23 cellular contexts compared by ENCODE assay signal in the genomic region with DNA sequence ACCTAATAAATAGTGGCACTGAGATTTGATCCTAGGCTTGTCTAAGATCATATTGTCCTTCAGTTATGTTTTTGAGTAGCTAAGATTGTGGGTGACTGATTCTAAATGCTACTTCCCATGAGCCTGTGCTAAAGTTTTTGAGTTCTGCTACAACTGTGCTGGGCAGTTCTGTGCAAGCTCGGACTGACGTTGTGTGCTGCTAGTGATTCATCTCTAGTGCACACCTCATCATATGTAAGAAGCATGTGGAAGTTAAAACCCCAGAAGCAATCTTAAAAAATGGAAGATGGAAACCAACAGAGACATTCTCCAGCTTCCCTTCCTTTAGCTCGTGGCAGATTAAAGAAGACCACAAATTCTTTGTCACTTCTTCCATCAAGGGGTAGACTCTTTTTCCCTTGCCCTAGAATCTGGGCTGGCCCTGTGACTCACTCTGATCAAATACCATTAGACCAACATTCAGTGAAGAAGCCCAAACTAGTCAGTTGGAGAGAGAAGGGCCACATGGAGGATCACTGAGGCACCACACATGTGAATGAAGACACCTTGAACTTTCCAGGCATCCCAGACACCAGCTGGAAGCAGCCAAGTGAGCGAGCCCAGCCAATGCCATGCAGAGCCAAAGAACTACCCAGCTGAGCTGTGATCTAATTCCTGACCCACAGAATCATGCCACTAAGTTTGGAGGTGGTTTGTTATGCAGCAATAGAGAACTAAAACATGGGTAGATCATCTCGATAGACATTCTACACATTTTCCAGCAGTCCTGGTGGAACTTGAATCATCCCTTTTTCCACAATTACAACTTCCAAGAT. TPM values are rescaled to one million over a fixed set of nuclear protein-coding genes. Genes with fewer than 3 reads are reported as not detected.
"Had no signal": no experiment of that assay in that cellular context is flagged by ENCODE, and none has a peak within 500 bp of the region (broad histone marks: within the 10 kb centered on the region; RNA-seq: fewer than 3 reads in every experiment).

No MANE protein-coding gene starts in this region.

- H3K4me1 Mint-ChIP-seq: naive B cell; neural progenitor cell; stimulated activated effector memory CD8-positive, alpha-beta T cell treated with anti-CD3 and anti-CD28 coated beads, Interleukin-12 subunit alpha, Interleukin-12 subunit beta, amount 100 ng/mL, for 72 hours had no signal

- ATAC-seq: activated naive CD4-positive, alpha-beta T cell treated with anti-CD3 and anti-CD28 coated beads, Interleukin-2, amount 50 U/mL, for 72 hours; body of pancreas; gastroesophageal sphincter; heart right ventricle; mucosa of descending colon; right lobe of liver; stimulated activated effector memory CD8-positive, alpha-beta T cell treated with anti-CD3 and anti-CD28 coated beads, Interleukin-12 subunit alpha, Interleukin-12 subunit beta, amount 100 ng/mL, for 72 hours had no signal

- H3K9me3 Mint-ChIP-seq: activated naive CD4-positive, alpha-beta T cell treated with anti-CD3 and anti-CD28 coated beads, Interleukin-2, amount 50 U/mL, for 72 hours; activated T-helper 1 cell treated with anti-CD3 and anti-CD28 coated beads, Interleukin-12 subunit alpha, Interleukin-12 subunit beta, Interleukin-2, Interleukin-4 antibody, amounts not matched to agents 30 ng/mL and 10 ng/mL and 1 ng/mL, durations not matched to agents 14 hours and 24 hours and 36 hours; naive B cell; neural progenitor cell; stimulated activated effector memory CD8-positive, alpha-beta T cell treated with anti-CD3 and anti-CD28 coated beads, Interleukin-12 subunit alpha, Interleukin-12 subunit beta, amount 100 ng/mL, for 72 hours had no signal

- DNase-seq: activated CD4-positive, alpha-beta T cell treated with anti-CD3 and anti-CD28 coated beads, Interleukin-2, amount 50 U/mL, for 48 hours; activated gamma-delta T cell treated with Interleukin-2 at 50 U/mL for 16 hours; activated T-cell treated with anti-CD3 and anti-CD28 coated beads for 4 hours; amniotic stem cell; body of pancreas; caudate nucleus; dorsolateral prefrontal cortex; erythroblast; heart right ventricle; mesenchymal stem cell; mucosa of descending colon; naive B cell; right lobe of liver; stimulated activated CD4-positive, alpha-beta T cell treated with anti-CD3 and anti-CD28 coated beads, Interleukin-4, amount 100 ng/mL, for 24 hours; T-helper 2 cell; upper lobe of left lung; WERI-Rb-1 had no signal

- H3K4me3 ChIP-seq: body of pancreas, dorsolateral prefrontal cortex, gastroesophageal sphincter, heart right ventricle, mucosa of descending colon, neural progenitor cell, right lobe of liver, thoracic aorta, upper lobe of left lung had no signal

- H3K4me3 Mint-ChIP-seq: activated T-helper 1 cell treated with anti-CD3 and anti-CD28 coated beads, Interleukin-12 subunit alpha, Interleukin-12 subunit beta, Interleukin-2, Interleukin-4 antibody, amounts not matched to agents 30 ng/mL and 10 ng/mL and 1 ng/mL, durations not matched to agents 14 hours and 24 hours and 36 hours; naive B cell; neural progenitor cell; stimulated activated effector memory CD8-positive, alpha-beta T cell treated with anti-CD3 and anti-CD28 coated beads, Interleukin-12 subunit alpha, Interleukin-12 subunit beta, amount 100 ng/mL, for 72 hours had no signal

- H3K36me3 Mint-ChIP-seq: activated naive CD4-positive, alpha-beta T cell treated with anti-CD3 and anti-CD28 coated beads, Interleukin-2, amount 50 U/mL, for 72 hours; naive B cell; neural progenitor cell; stimulated activated effector memory CD8-positive, alpha-beta T cell treated with anti-CD3 and anti-CD28 coated beads, Interleukin-12 subunit alpha, Interleukin-12 subunit beta, amount 100 ng/mL, for 72 hours had no signal

- H3K27ac Mint-ChIP-seq: activated naive CD4-positive, alpha-beta T cell treated with anti-CD3 and anti-CD28 coated beads, Interleukin-2, amount 50 U/mL, for 72 hours; activated T-helper 1 cell treated with anti-CD3 and anti-CD28 coated beads, Interleukin-12 subunit alpha, Interleukin-12 subunit beta, Interleukin-2, Interleukin-4 antibody, amounts not matched to agents 30 ng/mL and 10 ng/mL and 1 ng/mL, durations not matched to agents 14 hours and 24 hours and 36 hours; naive B cell; neural progenitor cell; stimulated activated effector memory CD8-positive, alpha-beta T cell treated with anti-CD3 and anti-CD28 coated beads, Interleukin-12 subunit alpha, Interleukin-12 subunit beta, amount 100 ng/mL, for 72 hours had no signal

RNA-seq across cellular contexts. Expression of a gene that starts 16.8 kb away (rescaled TPM):
- total RNA-seq: activated naive CD4-positive, alpha-beta T cell treated with anti-CD3 and anti-CD28 coated beads, Interleukin-2, amount 50 U/mL, for 72 hours; activated T-helper 1 cell treated with anti-CD3 and anti-CD28 coated beads, Interleukin-12 subunit alpha, Interleukin-12 subunit beta, Interleukin-2, Interleukin-4 antibody, amounts not matched to agents 30 ng/mL and 10 ng/mL and 1 ng/mL, durations not matched to agents 14 hours and 24 hours and 36 hours had no signal
